ENCODE assay signal across 1 cellular context in genomic region chr9:35993976-35994720, GRCh38.
TF ChIP-seq lines count a peak whose summit lies in the region.

No MANE protein-coding gene starts in this region.

TF ChIP-seq in H1, 55 proteins besides CTCF, POLR2A, EP300 and RAD21:
- no peak for TF ChIP-seq CBX8 (IDR thresholded peaks at IDR 0.05; ENCODE audit: borderline replicate concordance, low read depth, low read length)
- no peak for TF ChIP-seq BACH1 (IDR thresholded peaks at IDR 0.05; ENCODE audit: low read length)
- TF ChIP-seq RBBP5 (IDR thresholded peaks at IDR 0.05; ENCODE audit: borderline replicate concordance, low read depth, low read length) = no peak
- TF ChIP-seq GABPA (IDR thresholded peaks at IDR 0.05; ENCODE audit: borderline replicate concordance, insufficient read depth, low read length) = no peak
